ENCODE assay signal across 15 cellular contexts in the genomic region with DNA sequence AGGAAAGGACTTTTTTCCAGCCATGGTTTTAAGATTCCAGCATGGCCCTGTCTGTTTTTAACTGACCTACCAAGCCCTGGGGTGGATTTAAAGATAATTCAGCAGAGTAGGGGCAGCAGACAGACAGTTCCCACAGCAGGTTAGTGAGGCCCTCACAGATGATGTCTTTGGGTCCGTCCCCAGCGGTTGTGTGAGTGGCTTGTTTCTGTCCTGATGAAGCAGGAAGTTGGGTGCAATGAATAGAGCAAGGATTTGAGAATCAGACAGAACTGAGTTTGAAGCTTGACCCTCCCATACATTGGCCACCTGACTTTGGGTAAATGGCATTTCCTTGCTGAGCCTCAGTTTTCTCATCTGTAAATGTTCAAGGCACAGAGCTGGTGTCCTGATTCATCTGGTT.
DNase-seq lines count a peak whose midpoint lies in the region; ATAC-seq and TF ChIP-seq lines count a peak whose summit lies in the region.
"Had no signal": no experiment of that assay in that cellular context is flagged by ENCODE, and none has a peak within 500 bp of the region (broad histone marks: within the 10 kb centered on the region; RNA-seq: fewer than 3 reads in every experiment).

No MANE protein-coding gene starts in this region.

- intact Hi-C loops in CD14-positive monocyte (cut with micrococcal nuclease) = loop anchor here in 1 of 2 donors (2.0 kb wide), 1 partner anchor 17 kb away; no protein-coding TSS in a partner anchor
- intact Hi-C loops in OCI-LY7 (cut with micrococcal nuclease; ENCODE audit: unreplicated experiment) = no loop called here
- intact Hi-C loops in activated CD4-positive, alpha-beta memory T cell treated with anti-CD3 and anti-CD28 coated beads for 36 hours (cut with micrococcal nuclease) = no loop called here
- intact Hi-C loops in CD4-positive, alpha-beta T cell (cut with DNase I, micrococcal nuclease) = no loop called here

- H3F3A ChIP-seq in GM23338 (replicated peaks; ENCODE audit: low read depth) (no peaks in the 10 kb centered on the region), neural progenitor cell (ENCODE audit: low read depth) (no peaks in the 10 kb centered on the region)

- H3K9ac ChIP-seq in neural progenitor cell = no peak overlapping the region
- H3K9ac ChIP-seq: GM23248 had no signal

- H3K36me3 Mint-ChIP-seq in CD14-positive monocyte = no peaks in the 10 kb centered on the region
- H3K36me3 Mint-ChIP-seq in GM23338 (ENCODE audit: low read depth) = no peaks in the 10 kb centered on the region
- H3K36me3 Mint-ChIP-seq in neural progenitor cell = no peaks in the 10 kb centered on the region
- no peaks in the 10 kb centered on the region for H3K36me3 Mint-ChIP-seq in activated CD4-positive, alpha-beta memory T cell treated with anti-CD3 and anti-CD28 coated beads for 36 hours
- H3K36me3 Mint-ChIP-seq in CD4-positive, alpha-beta T cell (ENCODE audit: low read depth) = no peaks in the 10 kb centered on the region
- H3K36me3 Mint-ChIP-seq: CD8-positive, alpha-beta T cell had no signal

- H3K27ac Mint-ChIP-seq in CD14-positive monocyte = peak overlapping the region in 6 of 7 donors; percentile 22 to 85 (median 52)
- H3K27ac Mint-ChIP-seq in GM23338 = no peak overlapping the region
- no peak overlapping the region for H3K27ac Mint-ChIP-seq in neural progenitor cell
- H3K27ac Mint-ChIP-seq in activated CD4-positive, alpha-beta memory T cell treated with anti-CD3 and anti-CD28 coated beads for 36 hours = no peak overlapping the region
- H3K27ac Mint-ChIP-seq in CD4-positive, alpha-beta T cell = no peak overlapping the region
- H3K27ac Mint-ChIP-seq: CD8-positive, alpha-beta T cell; HFFc6 had no signal

- POLR2A ChIA-PET in OCI-LY7 (lab: Charles Lee) = interaction anchor here (1.8 kb wide), 1 partner anchor 8 kb away, joined by 7 read pairs; no protein-coding TSS in a partner anchor
- POLR2A ChIA-PET in activated CD4-positive, alpha-beta memory T cell treated with anti-CD3 and anti-CD28 coated beads for 36 hours (lab: Charles Lee) = no interaction called here
- POLR2A ChIA-PET in CD4-positive, alpha-beta T cell (lab: Charles Lee) = no interaction called here

- no peaks in the 10 kb centered on the region for H3K79me2 ChIP-seq in GM23338 (replicated peaks; ENCODE audit: insufficient read depth)
- no peaks in the 10 kb centered on the region for H3K79me2 ChIP-seq in OCI-LY7 (ENCODE audit: insufficient read depth, low read depth, low read length)
- H3K79me2 ChIP-seq in neural progenitor cell (ENCODE audit: low read depth) = no peaks in the 10 kb centered on the region

- H3K9me3 ChIP-seq in OCI-LY7 (ENCODE audit: low read length) = no peaks in the 10 kb centered on the region
- no peaks in the 10 kb centered on the region for H3K9me3 ChIP-seq in neural progenitor cell (ENCODE audit: low read depth)
- no peaks in the 10 kb centered on the region for H3K9me3 ChIP-seq in CD4-positive, alpha-beta T cell (ENCODE audit: control insufficient read depth, low read length)
- H3K9me3 ChIP-seq: Caco-2, HAP-1 had no signal

- DNase-seq in CD14-positive monocyte (ENCODE audit: low spot score) (no peak), GM23338 (ENCODE audit: low spot score) (no peak), OCI-LY7 (ENCODE audit: low spot score) (peak; percentile 59), neural progenitor cell (ENCODE audit: low spot score) (no peak), HPDE6-E6E7 (ENCODE audit: extremely low spot score) (no peak), NCI-H1417 (lab: John Stamatoyannopoulos, UW) (no peak)
- no peak for DNase-seq in activated CD4-positive, alpha-beta memory T cell treated with anti-CD3 and anti-CD28 coated beads for 36 hours
- no peak for DNase-seq in CD4-positive, alpha-beta T cell
- DNase-seq: CD8-positive, alpha-beta T cell; DMS153; GF-D8; HFFc6 had no signal

- CTCF ChIA-PET in OCI-LY7 (lab: Charles Lee; ENCODE audit: unreplicated experiment) = no interaction called here
- CTCF ChIA-PET in activated CD4-positive, alpha-beta memory T cell treated with anti-CD3 and anti-CD28 coated beads for 36 hours (lab: Charles Lee) = interaction anchor here (1.0 to 1.3 kb wide), 2 partner anchors 25 to 197 kb away, joined by 3 read pairs; no protein-coding TSS in a partner anchor
- CTCF ChIA-PET in CD4-positive, alpha-beta T cell (lab: Charles Lee) = no interaction called here

- H4K20me1 ChIP-seq in GM23338 (replicated peaks; ENCODE audit: insufficient read depth) (no peaks in the 10 kb centered on the region), OCI-LY7 (ENCODE audit: insufficient read depth, low read length) (no peaks in the 10 kb centered on the region), neural progenitor cell (ENCODE audit: low read depth) (no peaks in the 10 kb centered on the region)

- no peaks in the 10 kb centered on the region for H3K27me3 ChIP-seq in GM23338 (ENCODE audit: insufficient read depth)
- H3K27me3 ChIP-seq in neural progenitor cell = no peaks in the 10 kb centered on the region
- H3K27me3 ChIP-seq in CD4-positive, alpha-beta T cell (ENCODE audit: control insufficient read depth, insufficient read depth, low read length) = no peaks in the 10 kb centered on the region

- H3K4me3 Mint-ChIP-seq in CD14-positive monocyte (no peak overlapping the region), GM23338 (no peak overlapping the region), neural progenitor cell (no peak overlapping the region)
- no peak overlapping the region for H3K4me3 Mint-ChIP-seq in activated CD4-positive, alpha-beta memory T cell treated with anti-CD3 and anti-CD28 coated beads for 36 hours
- H3K4me3 Mint-ChIP-seq in CD4-positive, alpha-beta T cell = no peak overlapping the region
- H3K4me3 Mint-ChIP-seq: CD8-positive, alpha-beta T cell; HFFc6 had no signal

- peaks cover 0 to 4% (median 2%) of the 10 kb centered on the region in 3 donors for H3K27me3 Mint-ChIP-seq in CD14-positive monocyte (ENCODE audit: low read depth in 3 of 3)
- H3K27me3 Mint-ChIP-seq in GM23338 (ENCODE audit: insufficient read depth, low read depth, poor library complexity) = peaks cover 6% of the 10 kb centered on the region
- peaks cover 3% of the 10 kb centered on the region for H3K27me3 Mint-ChIP-seq in neural progenitor cell (ENCODE audit: insufficient read depth, low read depth)
- peaks cover 8% of the 10 kb centered on the region for H3K27me3 Mint-ChIP-seq in activated CD4-positive, alpha-beta memory T cell treated with anti-CD3 and anti-CD28 coated beads for 36 hours
- H3K27me3 Mint-ChIP-seq in CD4-positive, alpha-beta T cell = no peaks in the 10 kb centered on the region

- H3K4me2 ChIP-seq in GM23338 (no peak overlapping the region), OCI-LY7 (ENCODE audit: low read length) (peak overlapping the region; percentile 38), neural progenitor cell (no peak overlapping the region)

- H3K4me1 Mint-ChIP-seq in CD14-positive monocyte = peaks cover 66% of the 10 kb centered on the region
- H3K4me1 Mint-ChIP-seq in GM23338 = peaks cover 22% of the 10 kb centered on the region
- no peaks in the 10 kb centered on the region for H3K4me1 Mint-ChIP-seq in neural progenitor cell
- H3K4me1 Mint-ChIP-seq in activated CD4-positive, alpha-beta memory T cell treated with anti-CD3 and anti-CD28 coated beads for 36 hours (ENCODE audit: low read depth) = no peaks in the 10 kb centered on the region
- no peaks in the 10 kb centered on the region for H3K4me1 Mint-ChIP-seq in CD4-positive, alpha-beta T cell (ENCODE audit: low read depth)

- no peak overlapping the region for H3K4me3 ChIP-seq in GM23338
- no peak overlapping the region for H3K4me3 ChIP-seq in OCI-LY7 (ENCODE audit: low read depth, low read length, poor library complexity, severe bottlenecking)
- no peak overlapping the region for H3K4me3 ChIP-seq in neural progenitor cell
- H3K4me3 ChIP-seq: GM23248, HAP-1 had no signal

- H3K9me2 ChIP-seq in GM23338 (ENCODE audit: insufficient read depth) (no peaks in the 10 kb centered on the region), OCI-LY7 (ENCODE audit: insufficient read depth, low read length) (no peaks in the 10 kb centered on the region)

- H2AFZ ChIP-seq in GM23338 (peak overlapping the region; percentile 86), OCI-LY7 (ENCODE audit: low read length) (peak overlapping the region; percentile 70; the same call in 1 of the 2 replicates), neural progenitor cell (replicated peaks) (peak overlapping the region; percentile 68)
- H2AFZ ChIP-seq: GM23248 had no signal

- no peak for ATAC-seq in GM23338
- no peak for ATAC-seq in CD4-positive, alpha-beta T cell (ENCODE audit: poor library complexity)
- ATAC-seq: CD8-positive, alpha-beta T cell had no signal

- TF ChIP-seq CTCF in CD14-positive monocyte (IDR thresholded peaks at IDR 0.05) (no peak), GM23338 (conservative IDR thresholded peaks at IDR 0.05; ENCODE audit: low read depth in 2 of 2) (no peak), OCI-LY7 (conservative IDR thresholded peaks at IDR 0.05; ENCODE audit: low read length) (no peak), neural progenitor cell (IDR thresholded peaks at IDR 0.05) (no peak)
- TF ChIP-seq CTCF in CD4-positive, alpha-beta T cell (IDR thresholded peaks at IDR 0.05) = no peak

- H3K4me1 ChIP-seq in GM23338 (ENCODE audit: insufficient read depth) = peaks cover 23% of the 10 kb centered on the region
- peaks cover 28% of the 10 kb centered on the region for H3K4me1 ChIP-seq in OCI-LY7 (ENCODE audit: insufficient read depth, low read length, poor library complexity, severe bottlenecking)
- peaks cover 10% of the 10 kb centered on the region for H3K4me1 ChIP-seq in neural progenitor cell
- H3K4me1 ChIP-seq: Caco-2, HAP-1 had no signal

- no TSS peak for BruUV-seq in OCI-LY7 (replicated peaks; lab: Mats Ljungman, UMichigan)

- no peaks in the 10 kb centered on the region for H3K36me3 ChIP-seq in GM23338 (ENCODE audit: insufficient read depth)
- no peaks in the 10 kb centered on the region for H3K36me3 ChIP-seq in OCI-LY7 (ENCODE audit: insufficient read depth, low read length)
- no peaks in the 10 kb centered on the region for H3K36me3 ChIP-seq in neural progenitor cell
- H3K36me3 ChIP-seq: HAP-1 had no signal

- H3K9me3 Mint-ChIP-seq in CD14-positive monocyte = no peaks in the 10 kb centered on the region
- no peaks in the 10 kb centered on the region for H3K9me3 Mint-ChIP-seq in GM23338
- H3K9me3 Mint-ChIP-seq in neural progenitor cell = no peaks in the 10 kb centered on the region
- no peaks in the 10 kb centered on the region for H3K9me3 Mint-ChIP-seq in activated CD4-positive, alpha-beta memory T cell treated with anti-CD3 and anti-CD28 coated beads for 36 hours
- no peaks in the 10 kb centered on the region for H3K9me3 Mint-ChIP-seq in CD4-positive, alpha-beta T cell
- H3K9me3 Mint-ChIP-seq: CD8-positive, alpha-beta T cell; HFFc6 had no signal

- no peak overlapping the region for H3K27ac ChIP-seq in GM23338 (ENCODE audit: low read depth)
- no peak overlapping the region for H3K27ac ChIP-seq in OCI-LY7 (ENCODE audit: low read depth, low read length, poor library complexity, severe bottlenecking)
- H3K27ac ChIP-seq in neural progenitor cell = no peak overlapping the region
- H3K27ac ChIP-seq in CD4-positive, alpha-beta T cell (ENCODE audit: low read depth, low read length) = no peak overlapping the region
- H3K27ac ChIP-seq: GM23248 had no signal

TF ChIP-seq in GM23338, 12 proteins besides CTCF, POLR2A, EP300 and RAD21 (continues in another document):
- TF ChIP-seq STAT1 (IDR thresholded peaks at IDR 0.05; ENCODE audit: unreplicated experiment) = no peak
- no peak for TF ChIP-seq ZNF331 (CRISPR knock-in tag; IDR thresholded peaks at IDR 0.05; ENCODE audit: low read depth)
- TF ChIP-seq JUNB (IDR thresholded peaks at IDR 0.05; ENCODE audit: unreplicated experiment) = no peak

Comparison
In these comparisons a context has a peak if more than half of its experiments do, and no peak if none do; other contexts are left out.
1. H3K27ac Mint-ChIP-seq: peak in CD14-positive monocyte (6 of 7); none in GM23338 (single experiment), neural progenitor cell (single experiment), activated CD4-positive, alpha-beta memory T cell treated with anti-CD3 and anti-CD28 coated beads for 36 hours (single experiment) and CD4-positive, alpha-beta T cell (single experiment).
2. Peak in every context shown above with its lines, with median percentiles within 50 percentile points of each other: H2AFZ ChIP-seq.